8 cellular contexts compared by ENCODE assay signal in genomic region chr1:169892819-169893644, GRCh38. TPM values are rescaled to one million over a fixed set of nuclear protein-coding genes. Genes with fewer than 3 reads are reported as not detected.
DNase-seq lines count a peak whose midpoint lies in the region; ATAC-seq and TF ChIP-seq lines count a peak whose summit lies in the region.

No MANE protein-coding gene starts in this region.

- 0 out of 2 replicates have a peak, but pooled peaks have one; percentile 4 for TF ChIP-seq CTCF in OCI-LY3 (IDR thresholded peaks at IDR 0.05; ENCODE audit: low read depth, low read length)

- H3K9me3 Mint-ChIP-seq in central memory CD8-positive, alpha-beta T cell, result no peaks in the 10 kb centered on the region

- H3K9ac ChIP-seq in OCI-LY3 (ENCODE audit: low read length), result peak overlapping the region; percentile 87

- DNase-seq in DMS 273 (lab: John Stamatoyannopoulos, UW; ENCODE audit: unreplicated experiment) (peak; percentile 68), DMS 273 treated with DMSO at 0.1 percent for 48 hours (lab: John Stamatoyannopoulos, UW) (no peak), left lobe of liver (ENCODE audit: low spot score) (no peak), HuH-7.5 (ENCODE audit: low spot score) (no peak)
- no peak for DNase-seq in central memory CD8-positive, alpha-beta T cell (ENCODE audit: low spot score in 2 of 2)
- DNase-seq in stimulated activated CD8-positive, alpha-beta memory T cell treated with anti-CD3 and anti-CD28 coated beads, Interleukin-7, amount 100 ng/mL, for 24 hours (ENCODE audit: low read depth), result peak; percentile 2

- H3K79me2 ChIP-seq in OCI-LY3 (ENCODE audit: low read length), result peaks cover 47% of the 10 kb centered on the region

- no peaks in the 10 kb centered on the region for H3K9me3 ChIP-seq in OCI-LY3 (ENCODE audit: insufficient read depth, low read length)

- H3K4me3 ChIP-seq in OCI-LY3 (ENCODE audit: low read length), result peak overlapping the region; percentile 81

- peaks cover 36% of the 10 kb centered on the region for H3K4me1 ChIP-seq in OCI-LY3 (ENCODE audit: low read length)

- H3K36me3 ChIP-seq in OCI-LY3 (replicated peaks; ENCODE audit: low read depth, low read length), result peaks cover 7% of the 10 kb centered on the region

- H3K27me3 Mint-ChIP-seq in central memory CD8-positive, alpha-beta T cell, result peaks cover 12% of the 10 kb centered on the region

- H3K4me2 ChIP-seq in OCI-LY3 (ENCODE audit: low read length), result peak overlapping the region; percentile 84

- peaks cover 8% of the 10 kb centered on the region; the same call in 1 of the 2 replicates for H4K20me1 ChIP-seq in OCI-LY3 (ENCODE audit: insufficient read depth, low read length)

- H2AFZ ChIP-seq in OCI-LY3 (ENCODE audit: low read depth, low read length), result peak overlapping the region; percentile 34; the same call in 1 of the 2 replicates

- peak overlapping the region; percentile 83 for H3K27ac ChIP-seq in OCI-LY3 (ENCODE audit: low read length)

- no peaks in the 10 kb centered on the region for H3K27me3 ChIP-seq in OCI-LY3 (ENCODE audit: low read depth, low read length)

- H3K36me3 Mint-ChIP-seq in central memory CD8-positive, alpha-beta T cell (ENCODE audit: insufficient read depth), result peaks cover 11% of the 10 kb centered on the region

- peak overlapping the region; percentile 92 for H3K4me3 Mint-ChIP-seq in central memory CD8-positive, alpha-beta T cell

- peak overlapping the region; percentile 99 for H3K27ac Mint-ChIP-seq in central memory CD8-positive, alpha-beta T cell (ENCODE audit: low read depth)

- peak; percentile 9 for ATAC-seq in HG02763 (IDR thresholded peaks at IDR 0.05; ENCODE audit: unreplicated experiment)
- ATAC-seq in central memory CD8-positive, alpha-beta T cell (replicated peaks; ENCODE audit: extremely low read depth, poor library complexity, severe bottlenecking), result peak; percentile 0
- peak; percentile 9 for ATAC-seq in left lobe of liver

- peaks cover 40% of the 10 kb centered on the region for H3K4me1 Mint-ChIP-seq in central memory CD8-positive, alpha-beta T cell

RNA-seq across cellular contexts. Expression of gene SCYL3, which starts 0.7 kb away (rescaled TPM):
- total RNA-seq in left lobe of liver, result 7.5 TPM

Comparison
In these comparisons a context has a peak if more than half of its experiments do, and no peak if none do; other contexts are left out.
1. DNase-seq: peak in DMS 273 (single experiment) and stimulated activated CD8-positive, alpha-beta memory T cell treated with anti-CD3 and anti-CD28 coated beads, Interleukin-7, amount 100 ng/mL, for 24 hours (single experiment); none in DMS 273 treated with DMSO at 0.1 percent for 48 hours (single experiment), central memory CD8-positive, alpha-beta T cell (0 of 2), left lobe of liver (single experiment) and HuH-7.5 (single experiment).
2. Peak in every context shown above with its lines, with median percentiles within 50 percentile points of each other: ATAC-seq.